In the genomic region with DNA sequence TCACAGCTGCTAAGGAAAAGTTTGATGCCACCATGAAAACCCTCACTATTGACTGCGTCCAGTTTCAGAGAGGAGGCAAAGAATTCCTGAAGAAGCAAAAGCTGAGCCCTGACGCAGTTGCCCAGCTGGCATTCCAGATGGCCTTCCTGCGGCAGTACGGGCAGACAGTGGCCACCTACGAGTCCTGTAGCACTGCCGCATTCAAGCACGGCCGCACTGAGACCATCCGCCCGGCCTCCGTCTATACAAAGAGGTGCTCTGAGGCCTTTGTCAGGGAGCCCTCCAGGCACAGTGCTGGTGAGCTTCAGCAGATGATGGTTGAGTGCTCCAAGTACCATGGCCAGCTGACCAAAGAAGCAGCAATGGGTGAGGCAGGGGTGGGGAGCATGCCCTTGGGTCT, we compare ENCODE assay signal across 26 cellular contexts. TPM values are rescaled to one million over a fixed set of nuclear protein-coding genes. Genes with fewer than 3 reads are reported as not detected.
A peak's percentile ranks its signal among the peaks of the same experiment; 100 is the strongest.
DNase-seq lines count a peak whose midpoint lies in the region; ATAC-seq, FAIRE-seq and TF ChIP-seq lines count a peak whose summit lies in the region.
"Had no signal": no experiment of that assay in that cellular context is flagged by ENCODE, and none has a peak within 500 bp of the region (broad histone marks: within the 10 kb centered on the region; RNA-seq: fewer than 3 reads in every experiment).

No MANE protein-coding gene starts in this region.

- no peak overlapping the region for H3K14ac ChIP-seq in neuronal stem cell (ENCODE audit: low read length)

- H2BK15ac ChIP-seq in neuronal stem cell (ENCODE audit: low read length): no peak overlapping the region

- H3K27ac ChIP-seq in K562 (ENCODE audit: extremely low read depth, low read depth, low read length): no peak overlapping the region
- H3K27ac ChIP-seq in neuronal stem cell (replicated peaks; ENCODE audit: low read length): no peak overlapping the region
- H3K27ac ChIP-seq in vagina: no peak overlapping the region
- H3K27ac ChIP-seq: BLaER1 had no signal

- TF ChIP-seq EP300 in K562 (IDR thresholded peaks at IDR 0.05; ENCODE audit: low read length): no peak

- no peak overlapping the region for H2BK5ac ChIP-seq in neuronal stem cell (ENCODE audit: low read length)

- no peaks in the 10 kb centered on the region for H3K9me1 ChIP-seq in K562 (ENCODE audit: control insufficient read depth, insufficient read depth, low read length)

- no peak overlapping the region for H4K91ac ChIP-seq in neuronal stem cell (ENCODE audit: low read depth, low read length, poor library complexity)

- intact Hi-C loops in K562 (cut with micrococcal nuclease): no loop called here
- intact Hi-C loops in vagina (cut with DNase I): no loop called here

- H3K27me3 ChIP-seq in K562 (ENCODE audit: control insufficient read depth in 2 of 2, insufficient read depth in 2 of 2, low read length in 2 of 2): no peaks in the 10 kb centered on the region
- no peaks in the 10 kb centered on the region for H3K27me3 ChIP-seq in neuronal stem cell (ENCODE audit: control insufficient read depth in 3 of 3, insufficient read depth in 3 of 3, low read depth in 1 of 3, low read length in 3 of 3)
- H3K27me3 ChIP-seq in vagina: no peaks in the 10 kb centered on the region
- H3K27me3 ChIP-seq: BE2C, BLaER1 had no signal

- H3K18ac ChIP-seq in neuronal stem cell (ENCODE audit: low read length): no peak overlapping the region

- no peaks in the 10 kb centered on the region for H4K20me1 ChIP-seq in K562 (replicated peaks; ENCODE audit: control insufficient read depth, insufficient read depth, low read length)
- H4K20me1 ChIP-seq: BLaER1 had no signal

- POLR2A ChIA-PET in K562 (lab: Yijun Ruan, JAX): interaction anchor here (0.6 to 2.4 kb wide), 2 partner anchors 15 to 27 kb away, joined by 4 to 13 read pairs; no protein-coding TSS in a partner anchor

- no peak for FAIRE-seq in K562 (lab: Jason Lieb, UNC)
- FAIRE-seq: A204.1, D721Med, GM12878, GM12892, GM18507 had no signal

- no peak overlapping the region for H3K4me2 ChIP-seq in K562 (ENCODE audit: insufficient read depth, low read length)
- H3K4me2 ChIP-seq in neuronal stem cell (ENCODE audit: insufficient read depth, low read length, poor library complexity, severe bottlenecking): no peak overlapping the region
- H3K4me2 ChIP-seq: BLaER1 had no signal

- DNase-seq in K562 (ENCODE audit: extremely low read depth in 1 of 4, low spot score in 3 of 4): no peak
- DNase-seq in ecto neural progenitor cell (ENCODE audit: low spot score): peak; percentile 27
- no peak for DNase-seq in neuronal stem cell (ENCODE audit: low spot score)
- DNase-seq in stimulated activated CD4-positive, alpha-beta T cell treated with anti-CD3 and anti-CD28 coated beads, Interleukin-2, amount 100 ng/mL, for 24 hours: no peak
- DNase-seq in vagina (ENCODE audit: extremely low spot score in 2 of 2): no peak
- DNase-seq in NCI-H446 (lab: John Stamatoyannopoulos, UW): no peak
- DNase-seq: 8988T; ACHN; BE2C; C1 segment of cervical spinal cord; Caco-2; Calu3; CD4-positive, alpha-beta memory T cell; CD4-positive, CD25-positive, alpha-beta regulatory T cell; DMS153; DMS53; DMS79; DND-41; EL; GDM1 had no signal

- in situ Hi-C loops in K562 (cut with MboI): no loop called here

- H3K36me3 ChIP-seq in K562 (ENCODE audit: control insufficient read depth, insufficient read depth, low read length) (peaks cover 63% of the 10 kb centered on the region), neuronal stem cell (replicated peaks in 1 of 2; ENCODE audit: control insufficient read depth in 2 of 2, insufficient read depth in 2 of 2, low read length in 2 of 2) (peaks cover 31 to 93% of the 10 kb centered on the region in 2 donors), vagina (peaks cover 0 to 81% of the 10 kb centered on the region in 2 donors)

- no peaks in the 10 kb centered on the region for H3K79me2 ChIP-seq in K562 (ENCODE audit: control insufficient read depth, insufficient read depth, low read length)

- TF ChIP-seq CTCF in K562 (IDR thresholded peaks at IDR 0.05 in 2 of 3, conservative IDR thresholded peaks at IDR 0.05 in 1 of 3; ENCODE audit: insufficient read depth in 2 of 3, low read depth in 1 of 3, low read length in 3 of 3): no peak
- TF ChIP-seq CTCF in vagina (IDR thresholded peaks at IDR 0.05): no peak

- no peak overlapping the region for H3K9ac ChIP-seq in K562 (ENCODE audit: insufficient read depth in 1 of 2, low read depth in 2 of 2, low read length in 2 of 2)
- no peak overlapping the region for H3K9ac ChIP-seq in neuronal stem cell (ENCODE audit: low read depth, low read length, poor library complexity)
- H3K9ac ChIP-seq: BLaER1 had no signal

- H2AFZ ChIP-seq in K562 (ENCODE audit: low read depth, low read length): no peak overlapping the region
- no peak overlapping the region for H2AFZ ChIP-seq in neuronal stem cell (ENCODE audit: low read length)

- H2AK5ac ChIP-seq in neuronal stem cell (ENCODE audit: low read depth, low read length): no peak overlapping the region

- peak overlapping the region; percentile 22 for H3K23ac ChIP-seq in neuronal stem cell (ENCODE audit: low read depth, low read length, poor library complexity)

- H3K9me3 ChIP-seq in K562 (replicated peaks; ENCODE audit: control insufficient read depth, insufficient read depth, low read depth, low read length) (peaks cover 12% of the 10 kb centered on the region), neuronal stem cell (replicated peaks in 1 of 2; ENCODE audit: control insufficient read depth in 2 of 2, insufficient read depth in 1 of 2, low read depth in 1 of 2, low read length in 2 of 2) (peaks cover 6 to 13% of the 10 kb centered on the region in 2 donors), vagina (no peaks in the 10 kb centered on the region)
- H3K9me3 ChIP-seq: BE2C had no signal

- H3K4me3 ChIP-seq in K562 (no peak overlapping the region), neuronal stem cell (ENCODE audit: low read length in 2 of 2) (no peak overlapping the region), vagina (no peak overlapping the region)
- H3K4me3 ChIP-seq: BLaER1, GM12878 had no signal

- H4K8ac ChIP-seq in neuronal stem cell (ENCODE audit: low read depth, low read length): no peak overlapping the region

- H3K4ac ChIP-seq in neuronal stem cell (ENCODE audit: low read length): no peak overlapping the region

- ATAC-seq in K562: no peak; the same call in 2 of the 3 replicates
- ATAC-seq: GM12878 had no signal

- CTCF ChIA-PET in K562 (lab: Yijun Ruan, JAX; ENCODE audit: low intra/inter-chr PET ratio): no interaction called here

- no peaks in the 10 kb centered on the region for H3K4me1 ChIP-seq in K562 (replicated peaks in 1 of 2; ENCODE audit: control insufficient read depth in 2 of 2, insufficient read depth in 2 of 2, low read length in 2 of 2)
- H3K4me1 ChIP-seq in neuronal stem cell (ENCODE audit: control insufficient read depth in 2 of 2, insufficient read depth in 1 of 2, low read depth in 1 of 2, low read length in 2 of 2): no peaks in the 10 kb centered on the region
- H3K4me1 ChIP-seq in vagina: no peaks in the 10 kb centered on the region
- H3K4me1 ChIP-seq: BE2C, BLaER1, Caco-2 had no signal

- H3K79me1 ChIP-seq in neuronal stem cell (ENCODE audit: low read depth, low read length): no peaks in the 10 kb centered on the region

- no peak overlapping the region for H2BK12ac ChIP-seq in neuronal stem cell (ENCODE audit: low read length)

- BruUV-seq in K562 (replicated peaks; lab: Mats Ljungman, UMichigan): no TSS peak

- TF ChIP-seq POLR2A in K562 (conservative IDR thresholded peaks at IDR 0.05) (no peak), vagina (IDR thresholded peaks at IDR 0.05) (no peak)

- no peak for TF ChIP-seq RAD21 in K562 (CRISPR knock-in tag; conservative IDR thresholded peaks at IDR 0.05 in 1 of 2, IDR thresholded peaks at IDR 0.05 in 1 of 2)

- 91% methylated on average over 11 of the region's 11 CpGs for WGBS in K562 (ENCODE audit: insufficient coverage, low coverage, missing lambda C conversion rate)
- WGBS in neuronal stem cell (ENCODE audit: extremely low coverage in 2 of 2, insufficient read length in 2 of 2, insufficient replicate concordance in 1 of 2), 2 donors: no CpG with 5 or more reads among the region's 11 CpGs

- no peak overlapping the region for H2BK120ac ChIP-seq in neuronal stem cell (ENCODE audit: low read depth, low read length)

RNA-seq across cellular contexts. Expression of a gene that starts 9.5 kb away (rescaled TPM):
- 115 and 117 TPM in 2 replicates for total RNA-seq in K562 (2011; cell fraction: chromatin; rRNA removed; ENCODE audit: low replicate concordance)
- 97.5 and 125 TPM in 2 replicates for total RNA-seq in K562 (2011; cell fraction: nucleolus; rRNA removed)
- 131 and 159 TPM in 2 replicates for total RNA-seq in K562 (2011; cell fraction: nucleoplasm; rRNA removed)
- total RNA-seq in K562 (2014; rRNA removed) (55.4 and 65.5 TPM in 2 replicates), K562 (2014; rRNA removed; fragmentation: Illumina TruSeq; extraction: Trizol) (58.2 and 65.8 TPM in 2 replicates), K562 (2015; rRNA removed; fragmentation: Illumina TruSeq; extraction: Trizol) (61.8 and 66.8 TPM in 2 replicates), K562 (2021) (52.6 and 55.7 TPM in 2 replicates), vagina (50.6 TPM)
- polyA plus RNA-seq in K562 (2011; rRNA removed) (105 and 109 TPM in 2 replicates), K562 (2014; fragmentation: Illumina TruSeq; extraction: Trizol) (65.5 and 80.0 TPM in 2 replicates), K562 (2014; fragmentation: Nextera tagmentation; extraction: Ambion mirVana) (100 to 1,000 TPM in 1 of 2 experiments, 10 to 100 TPM in 1; 97.4 to 111 TPM), K562 (2014; rRNA removed) (85.3 and 86.9 TPM in 2 replicates)
- 54.1 and 73.4 TPM in 2 replicates for polyA plus RNA-seq in K562 (2011; cell fraction: cytosol; rRNA removed)
- 152 and 181 TPM in 2 replicates for polyA plus RNA-seq in K562 (2011; cell fraction: nucleus; rRNA removed)
- polyA plus RNA-seq in K562 (2012): 68.4 and 82.2 TPM in 2 replicates
- 41.9 and 56.1 TPM in 2 replicates for polyA minus RNA-seq in K562 (2011; rRNA and poly(A)+ RNA removed)
- polyA minus RNA-seq in K562 (2011; cell fraction: cytosol; rRNA and poly(A)+ RNA removed): 14.5 and 18.0 TPM in 2 replicates
- polyA minus RNA-seq in K562 (2011; cell fraction: nucleus; rRNA and poly(A)+ RNA removed): 71.4 and 143 TPM in 2 replicates
- polyA plus RNA-seq in neuronal stem cell (2013, experiment 1 of 2): 86.8 TPM
- 85.5 TPM for polyA plus RNA-seq in neuronal stem cell (2013, experiment 2 of 2)

RNA-seq across cellular contexts. Expression of a gene that starts 14.3 kb away (rescaled TPM):
- total RNA-seq in K562 (2011; cell fraction: chromatin; rRNA removed; ENCODE audit: low replicate concordance): 24.8 and 27.4 TPM in 2 replicates
- 13.9 and 18.3 TPM in 2 replicates for total RNA-seq in K562 (2011; cell fraction: nucleolus; rRNA removed)
- 18.3 and 20.3 TPM in 2 replicates for total RNA-seq in K562 (2011; cell fraction: nucleoplasm; rRNA removed)
- total RNA-seq in K562 (2014; rRNA removed) (19.7 and 22.9 TPM in 2 replicates), K562 (2014; rRNA removed; fragmentation: Illumina TruSeq; extraction: Trizol) (16.8 and 17.8 TPM in 2 replicates), K562 (2015; rRNA removed; fragmentation: Illumina TruSeq; extraction: Trizol) (17.2 and 17.9 TPM in 2 replicates), K562 (2021) (16.9 and 22.2 TPM in 2 replicates), vagina (16.7 TPM)
- polyA plus RNA-seq in K562 (2011; rRNA removed) (16.7 and 27.1 TPM in 2 replicates), K562 (2014; fragmentation: Illumina TruSeq; extraction: Trizol) (23.8 and 25.1 TPM in 2 replicates), K562 (2014; fragmentation: Nextera tagmentation; extraction: Ambion mirVana) (1 to 10 TPM; 7.6 to 7.9 TPM), K562 (2014; rRNA removed) (15.2 and 16.7 TPM in 2 replicates)
- 21.4 and 24.5 TPM in 2 replicates for polyA plus RNA-seq in K562 (2011; cell fraction: cytosol; rRNA removed)
- polyA plus RNA-seq in K562 (2011; cell fraction: nucleus; rRNA removed): 8.2 and 9.6 TPM in 2 replicates
- 16.1 and 29.9 TPM in 2 replicates for polyA plus RNA-seq in K562 (2012)
- 19.4 and 20.8 TPM in 2 replicates for polyA minus RNA-seq in K562 (2011; rRNA and poly(A)+ RNA removed)
- 12.1 and 12.5 TPM in 2 replicates for polyA minus RNA-seq in K562 (2011; cell fraction: cytosol; rRNA and poly(A)+ RNA removed)
- polyA minus RNA-seq in K562 (2011; cell fraction: nucleus; rRNA and poly(A)+ RNA removed): 6.9 and 10.6 TPM in 2 replicates
- polyA plus RNA-seq in neuronal stem cell (2013, experiment 1 of 2): 13.9 TPM
- 14.2 TPM for polyA plus RNA-seq in neuronal stem cell (2013, experiment 2 of 2)

RNA-seq across cellular contexts. Expression of a gene that starts 27.4 kb away (rescaled TPM):
- total RNA-seq in K562 (2011; cell fraction: chromatin; rRNA removed; ENCODE audit: low replicate concordance): 10.5 and 25.2 TPM in 2 replicates
- 13.8 and 15.3 TPM in 2 replicates for total RNA-seq in K562 (2011; cell fraction: nucleolus; rRNA removed)
- 23.0 and 35.0 TPM in 2 replicates for total RNA-seq in K562 (2011; cell fraction: nucleoplasm; rRNA removed)
- total RNA-seq in K562 (2014; rRNA removed) (106 and 125 TPM in 2 replicates), K562 (2014; rRNA removed; fragmentation: Illumina TruSeq; extraction: Trizol) (135 and 156 TPM in 2 replicates), K562 (2015; rRNA removed; fragmentation: Illumina TruSeq; extraction: Trizol) (134 and 152 TPM in 2 replicates), K562 (2021) (110 and 113 TPM in 2 replicates), vagina (23.6 TPM)
- polyA plus RNA-seq in K562 (2011; rRNA removed) (80.7 and 102 TPM in 2 replicates), K562 (2014; fragmentation: Illumina TruSeq; extraction: Trizol) (184 and 190 TPM in 2 replicates), K562 (2014; fragmentation: Nextera tagmentation; extraction: Ambion mirVana) (100 to 1,000 TPM; 132 to 342 TPM), K562 (2014; rRNA removed) (243 and 263 TPM in 2 replicates)
- 10.7 and 38.1 TPM in 2 replicates for polyA plus RNA-seq in K562 (2011; cell fraction: cytosol; rRNA removed)
- polyA plus RNA-seq in K562 (2011; cell fraction: nucleus; rRNA removed): 9.7 and 18.4 TPM in 2 replicates
- polyA plus RNA-seq in K562 (2012): 79.1 and 298 TPM in 2 replicates
- polyA minus RNA-seq in K562 (2011; rRNA and poly(A)+ RNA removed): 71.4 and 83.4 TPM in 2 replicates
- polyA minus RNA-seq in K562 (2011; cell fraction: cytosol; rRNA and poly(A)+ RNA removed): 29.5 and 30.9 TPM in 2 replicates
- 18.8 and 38.3 TPM in 2 replicates for polyA minus RNA-seq in K562 (2011; cell fraction: nucleus; rRNA and poly(A)+ RNA removed)
- polyA plus RNA-seq in neuronal stem cell (2013, experiment 1 of 2): 141 TPM
- polyA plus RNA-seq in neuronal stem cell (2013, experiment 2 of 2): 139 TPM
